14 cellular contexts compared by ENCODE assay signal in genomic region chr4:55758081-55758480, GRCh38.
DNase-seq lines count a peak whose midpoint lies in the region; ATAC-seq and TF ChIP-seq lines count a peak whose summit lies in the region.
"Had no signal": no experiment of that assay in that cellular context is flagged by ENCODE, and none has a peak within 500 bp of the region (broad histone marks: within the 10 kb centered on the region; RNA-seq: fewer than 3 reads in every experiment).

No MANE protein-coding gene starts in this region.

- CTCF ChIA-PET in HCT116 (lab: Charles Lee): no interaction called here

- no peak overlapping the region for H3K9ac ChIP-seq in HCT116 (ENCODE audit: low read length)

- H3K4me3 ChIP-seq in ACC112 (ENCODE audit: low read depth, low read length) (no peak overlapping the region), HCT116 (replicated peaks in 1 of 2; ENCODE audit: low read depth in 1 of 2, low read length in 2 of 2) (no peak overlapping the region), RWPE2 (ENCODE audit: severe bottlenecking) (no peak overlapping the region), fibroblast of the aortic adventitia (ENCODE audit: low read depth, low read length) (no peak overlapping the region), stomach (no peak overlapping the region)
- H3K4me3 ChIP-seq: SK-N-MC had no signal

- H3K27me3 ChIP-seq in ACC112 (ENCODE audit: insufficient read depth, low read length) (no peaks in the 10 kb centered on the region), HCT116 (ENCODE audit: insufficient read depth, low read length) (no peaks in the 10 kb centered on the region), RWPE2 (ENCODE audit: insufficient read depth, poor library complexity, severe bottlenecking) (no peaks in the 10 kb centered on the region), stomach (no peaks in the 10 kb centered on the region)

- ATAC-seq in HCT116 (no peak), RWPE2 (ENCODE audit: low read depth) (no peak), GM18502 (IDR thresholded peaks at IDR 0.05; ENCODE audit: poor library complexity, unreplicated experiment) (no peak)

- TF ChIP-seq CTCF in HCT116 (IDR thresholded peaks at IDR 0.05 in 2 of 3, conservative IDR thresholded peaks at IDR 0.05 in 1 of 3; ENCODE audit: borderline replicate concordance in 1 of 3, insufficient read depth in 1 of 3, low read depth in 2 of 3, low read length in 2 of 3) (no peak), RWPE2 (IDR thresholded peaks at IDR 0.05; ENCODE audit: poor library complexity, severe bottlenecking) (no peak), fibroblast of the aortic adventitia (IDR thresholded peaks at IDR 0.05; ENCODE audit: insufficient read depth, low read length) (no peak), stomach (IDR thresholded peaks at IDR 0.05) (no peak)

- WGBS in stomach, 5 donors: 33 to 52% (median 38%) methylated on average over 3 of the region's 3 CpGs

- H3K4me1 ChIP-seq in ACC112 (ENCODE audit: control insufficient read depth, insufficient read depth, low read length, unreplicated experiment): peaks cover 39% of the 10 kb centered on the region
- H3K4me1 ChIP-seq in HCT116 (ENCODE audit: control insufficient read depth in 1 of 2, insufficient read depth in 2 of 2, low read length in 2 of 2): peaks cover 0 to 15% of the 10 kb centered on the region in 2 experiments; a peak in 2 of 4 replicates
- peaks cover 13% of the 10 kb centered on the region for H3K4me1 ChIP-seq in RWPE2 (ENCODE audit: insufficient read depth, poor library complexity, severe bottlenecking)
- peaks cover 0 to 8% (median 0%) of the 10 kb centered on the region in 4 donors for H3K4me1 ChIP-seq in stomach

- no peaks in the 10 kb centered on the region for H3K36me3 ChIP-seq in ACC112 (ENCODE audit: insufficient read depth, low read length)
- no peaks in the 10 kb centered on the region for H3K36me3 ChIP-seq in HCT116 (ENCODE audit: control insufficient read depth in 1 of 2, insufficient read depth in 2 of 2, low read length in 2 of 2)
- no peaks in the 10 kb centered on the region for H3K36me3 ChIP-seq in RWPE2 (ENCODE audit: low read depth)
- H3K36me3 ChIP-seq in stomach: no peaks in the 10 kb centered on the region

- intact Hi-C loops in HCT116 (cut with micrococcal nuclease): no loop called here
- intact Hi-C loops in stomach (cut with DNase I; ENCODE audit: low total_unique reads): no loop called here
- intact Hi-C loops in activated T-helper 1 cell treated with anti-CD3 and anti-CD28 coated beads, Interleukin-12 subunit alpha, Interleukin-12 subunit beta, Interleukin-2, Interleukin-4 antibody, amounts not matched to agents 30 ng/mL and 10 ng/mL and 1 ng/mL, durations not matched to agents 14 hours and 24 hours and 36 hours (cut with micrococcal nuclease): loop anchor here (10.0 kb wide), 1 partner anchor 107 kb away; no protein-coding TSS in a partner anchor

- no peak for DNase-seq in HCT116 (ENCODE audit: low read depth, low spot score)
- no peak for DNase-seq in RWPE2 (ENCODE audit: low spot score)
- peak; percentile 4 for DNase-seq in fibroblast of the aortic adventitia (ENCODE audit: low read depth)
- DNase-seq in NCI-H2081 treated with DMSO at 0.1 percent for 48 hours (lab: John Stamatoyannopoulos, UW): no peak
- no peak for DNase-seq in stomach
- DNase-seq in activated T-helper 1 cell treated with anti-CD3 and anti-CD28 coated beads, Interleukin-12 subunit alpha, Interleukin-12 subunit beta, Interleukin-2, Interleukin-4 antibody, amounts not matched to agents 30 ng/mL and 10 ng/mL and 1 ng/mL, durations not matched to agents 14 hours and 24 hours and 36 hours (ENCODE audit: low spot score): no peak
- DNase-seq: effector memory CD4-positive, alpha-beta T cell; stimulated activated CD8-positive, alpha-beta memory T cell treated with anti-CD3 and anti-CD28 coated beads, Interleukin-4, amount 100 ng/mL, for 48 hours; trophoblast cell had no signal

- H4K20me1 ChIP-seq in HCT116 (ENCODE audit: insufficient read depth): no peaks in the 10 kb centered on the region

- no peak overlapping the region for H3K27ac Mint-ChIP-seq in activated T-helper 1 cell treated with anti-CD3 and anti-CD28 coated beads, Interleukin-12 subunit alpha, Interleukin-12 subunit beta, Interleukin-2, Interleukin-4 antibody, amounts not matched to agents 30 ng/mL and 10 ng/mL and 1 ng/mL, durations not matched to agents 14 hours and 24 hours and 36 hours
- H3K27ac Mint-ChIP-seq: B cell, IgD-negative memory B cell had no signal

- no peaks in the 10 kb centered on the region for H3K9me3 ChIP-seq in HCT116 (ENCODE audit: control insufficient read depth in 1 of 2, insufficient read depth in 1 of 2, low read depth in 1 of 2, low read length in 2 of 2)
- no peaks in the 10 kb centered on the region for H3K9me3 ChIP-seq in RWPE2 (ENCODE audit: severe bottlenecking)
- H3K9me3 ChIP-seq in stomach: no peaks in the 10 kb centered on the region

- no peaks in the 10 kb centered on the region for H3K27me3 Mint-ChIP-seq in activated T-helper 1 cell treated with anti-CD3 and anti-CD28 coated beads, Interleukin-12 subunit alpha, Interleukin-12 subunit beta, Interleukin-2, Interleukin-4 antibody, amounts not matched to agents 30 ng/mL and 10 ng/mL and 1 ng/mL, durations not matched to agents 14 hours and 24 hours and 36 hours (ENCODE audit: insufficient read depth)
- H3K27me3 Mint-ChIP-seq: B cell, IgD-negative memory B cell had no signal

- H3K27ac ChIP-seq in ACC112 (ENCODE audit: low read depth, low read length) (peak overlapping the region; percentile 50), HCT116 (ENCODE audit: low read depth, low read length) (no peak overlapping the region), RWPE2 (ENCODE audit: poor library complexity, severe bottlenecking) (peak overlapping the region; percentile 14), stomach (peak overlapping the region in 1 of 5 donors; percentile 49)
- H3K27ac ChIP-seq: SK-N-MC had no signal

- no peaks in the 10 kb centered on the region for H3K4me1 Mint-ChIP-seq in activated T-helper 1 cell treated with anti-CD3 and anti-CD28 coated beads, Interleukin-12 subunit alpha, Interleukin-12 subunit beta, Interleukin-2, Interleukin-4 antibody, amounts not matched to agents 30 ng/mL and 10 ng/mL and 1 ng/mL, durations not matched to agents 14 hours and 24 hours and 36 hours (ENCODE audit: low read depth)
- H3K4me1 Mint-ChIP-seq: B cell, IgD-negative memory B cell had no signal

- TF ChIP-seq POLR2A in HCT116 (IDR thresholded peaks at IDR 0.05; ENCODE audit: borderline replicate concordance, extremely low read depth, insufficient read depth, insufficient read length): no peak
- TF ChIP-seq POLR2A in stomach (IDR thresholded peaks at IDR 0.05): no peak

- RAD21 ChIA-PET in HCT116 (lab: Charles Lee; ENCODE audit: low non-redundant PET in 1 of 2, low total read pairs in 2 of 2, uncharacterized antibody in 2 of 2, unreplicated experiment in 2 of 2): no interaction called here

- no peak overlapping the region for H3K4me2 ChIP-seq in HCT116 (ENCODE audit: low read length)

- no peaks in the 10 kb centered on the region for H3K36me3 Mint-ChIP-seq in activated T-helper 1 cell treated with anti-CD3 and anti-CD28 coated beads, Interleukin-12 subunit alpha, Interleukin-12 subunit beta, Interleukin-2, Interleukin-4 antibody, amounts not matched to agents 30 ng/mL and 10 ng/mL and 1 ng/mL, durations not matched to agents 14 hours and 24 hours and 36 hours (ENCODE audit: low read depth)

- TF ChIP-seq EP300 in stomach (IDR thresholded peaks at IDR 0.05): no peak

- H3K4me3 Mint-ChIP-seq in activated T-helper 1 cell treated with anti-CD3 and anti-CD28 coated beads, Interleukin-12 subunit alpha, Interleukin-12 subunit beta, Interleukin-2, Interleukin-4 antibody, amounts not matched to agents 30 ng/mL and 10 ng/mL and 1 ng/mL, durations not matched to agents 14 hours and 24 hours and 36 hours: no peak overlapping the region
- H3K4me3 Mint-ChIP-seq: B cell, IgD-negative memory B cell had no signal

- no peaks in the 10 kb centered on the region for H3K9me3 Mint-ChIP-seq in activated T-helper 1 cell treated with anti-CD3 and anti-CD28 coated beads, Interleukin-12 subunit alpha, Interleukin-12 subunit beta, Interleukin-2, Interleukin-4 antibody, amounts not matched to agents 30 ng/mL and 10 ng/mL and 1 ng/mL, durations not matched to agents 14 hours and 24 hours and 36 hours
- H3K9me3 Mint-ChIP-seq: IgD-negative memory B cell had no signal

- no peaks in the 10 kb centered on the region for H3K9me2 ChIP-seq in HCT116 (ENCODE audit: insufficient read depth)

- H2AFZ ChIP-seq in ACC112 (ENCODE audit: low read length, unreplicated experiment) (peak overlapping the region; percentile 79), HCT116 (ENCODE audit: low read depth, low read length, poor library complexity, severe bottlenecking) (peak overlapping the region; percentile 77)

- POLR2A ChIA-PET in HCT116 (lab: Charles Lee): no interaction called here

- no peaks in the 10 kb centered on the region for H3K79me2 ChIP-seq in ACC112 (ENCODE audit: control insufficient read depth, insufficient read depth, low read length, unreplicated experiment)
- no peaks in the 10 kb centered on the region for H3K79me2 ChIP-seq in HCT116 (ENCODE audit: insufficient read depth, low read length)

- TF ChIP-seq RAD21 in HCT116 (IDR thresholded peaks at IDR 0.05; ENCODE audit: low read depth): no peak

- BruUV-seq in HCT116 (replicated peaks; lab: Mats Ljungman, UMichigan): no TSS peak

TF ChIP-seq in HCT116, 20 proteins besides CTCF, POLR2A, EP300 and RAD21 (continues in another document):
- no peak for TF ChIP-seq SIN3A (IDR thresholded peaks at IDR 0.05; ENCODE audit: low read depth)
- no peak for TF ChIP-seq EZH2 (IDR thresholded peaks at IDR 0.05)
- TF ChIP-seq ZNF274 (IDR thresholded peaks at IDR 0.05; ENCODE audit: low read depth, low read length): no peak
- TF ChIP-seq, protein P1, sequence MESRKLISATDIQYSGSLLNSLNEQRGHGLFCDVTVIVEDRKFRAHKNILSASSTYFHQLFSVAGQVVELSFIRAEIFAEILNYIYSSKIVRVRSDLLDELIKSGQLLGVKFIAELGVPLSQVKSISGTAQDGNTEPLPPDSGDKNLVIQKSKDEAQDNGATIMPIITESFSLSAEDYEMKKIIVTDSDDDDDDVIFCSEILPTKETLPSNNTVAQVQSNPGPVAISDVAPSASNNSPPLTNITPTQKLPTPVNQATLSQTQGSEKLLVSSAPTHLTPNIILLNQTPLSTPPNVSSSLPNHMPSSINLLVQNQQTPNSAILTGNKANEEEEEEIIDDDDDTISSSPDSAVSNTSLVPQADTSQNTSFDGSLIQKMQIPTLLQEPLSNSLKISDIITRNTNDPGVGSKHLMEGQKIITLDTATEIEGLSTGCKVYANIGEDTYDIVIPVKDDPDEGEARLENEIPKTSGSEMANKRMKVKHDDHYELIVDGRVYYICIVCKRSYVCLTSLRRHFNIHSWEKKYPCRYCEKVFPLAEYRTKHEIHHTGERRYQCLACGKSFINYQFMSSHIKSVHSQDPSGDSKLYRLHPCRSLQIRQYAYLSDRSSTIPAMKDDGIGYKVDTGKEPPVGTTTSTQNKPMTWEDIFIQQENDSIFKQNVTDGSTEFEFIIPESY (IDR thresholded peaks at IDR 0.05; ENCODE audit: extremely low read depth, insufficient replicate concordance, low read length): no peak
- no peak for TF ChIP-seq FOSL1 (IDR thresholded peaks at IDR 0.05; ENCODE audit: low read depth)
